In the genomic region with DNA sequence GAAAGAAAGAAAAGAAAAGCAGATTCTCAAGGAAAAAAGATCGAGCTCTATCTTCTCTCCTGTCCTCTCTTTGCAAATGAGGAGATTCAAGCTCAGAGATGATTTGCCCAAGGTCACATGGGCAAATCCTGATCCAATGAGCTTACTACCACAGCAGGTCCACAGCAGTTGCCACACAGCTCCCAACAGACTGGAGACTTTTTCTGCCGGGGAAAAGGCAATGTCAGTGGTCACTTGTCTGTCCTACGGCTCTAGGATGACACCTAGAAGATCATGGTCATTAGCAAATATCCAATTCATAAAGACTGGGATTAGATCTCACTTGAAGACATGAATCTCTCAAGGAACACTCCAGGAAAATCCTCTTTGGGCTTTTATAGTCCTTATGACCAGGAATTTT, we compare ENCODE assay signal across 9 cellular contexts. TPM values are rescaled to one million over a fixed set of nuclear protein-coding genes. Genes with fewer than 3 reads are reported as not detected.
DNase-seq lines count a peak whose midpoint lies in the region; FAIRE-seq and TF ChIP-seq lines count a peak whose summit lies in the region.
"Had no signal": no experiment of that assay in that cellular context is flagged by ENCODE, and none has a peak within 500 bp of the region (broad histone marks: within the 10 kb centered on the region; RNA-seq: fewer than 3 reads in every experiment).

No MANE protein-coding gene starts in this region.

- no peaks in the 10 kb centered on the region for H3K79me2 ChIP-seq in KMS-11 (ENCODE audit: insufficient read depth, low read depth)
- H3K79me2 ChIP-seq in neural cell (replicated peaks; ENCODE audit: insufficient read depth, low read length), result no peaks in the 10 kb centered on the region

- peaks cover 2 to 8% (median 5%) of the 10 kb centered on the region in 11 experiments; a peak in 20 of 22 replicates for H3K9me3 ChIP-seq in BLaER1 treated with 17β-estradiol and CSF1 and Interleukin-3, amounts not matched to agents 10 nM and 100 nM (replicated peaks in 1 of 11)
- H3K9me3 ChIP-seq in neural cell (ENCODE audit: low read length) (no peaks in the 10 kb centered on the region), MG63 (no peaks in the 10 kb centered on the region)

- no peak overlapping the region; a peak in 1 of 20 replicates for H3K4me3 ChIP-seq in BLaER1 treated with 17β-estradiol and CSF1 and Interleukin-3, amounts not matched to agents 10 nM and 100 nM
- H3K4me3 ChIP-seq in KMS-11 (IDR thresholded peaks at IDR 0.05; ENCODE audit: insufficient read depth, low read depth, low read length) (no peak overlapping the region), neural cell (ENCODE audit: low read length) (peak overlapping the region; percentile 76), MG63 (no peak overlapping the region)

- H3K9ac ChIP-seq in BLaER1 treated with 17β-estradiol and CSF1 and Interleukin-3, amounts not matched to agents 10 nM and 100 nM, result no peak overlapping the region
- no peak overlapping the region for H3K9ac ChIP-seq in KMS-11
- H3K9ac ChIP-seq in neural cell (ENCODE audit: low read length), result no peak overlapping the region

- H3K27me3 ChIP-seq in BLaER1 treated with 17β-estradiol and CSF1 and Interleukin-3, amounts not matched to agents 10 nM and 100 nM, result no peaks in the 10 kb centered on the region
- H3K27me3 ChIP-seq in KMS-11 (ENCODE audit: insufficient read depth, low read depth), result no peaks in the 10 kb centered on the region
- H3K27me3 ChIP-seq in neural cell (ENCODE audit: insufficient read depth, low read depth, low read length), result no peaks in the 10 kb centered on the region
- H3K27me3 ChIP-seq in MG63, result no peaks in the 10 kb centered on the region

- no peak for DNase-seq in RCC 7860 (ENCODE audit: low spot score)
- no peak for DNase-seq in MG63
- DNase-seq in OCI-M1 (lab: John Stamatoyannopoulos, UW), result no peak
- DNase-seq in MV-4-11 (lab: John Stamatoyannopoulos, UW), result no peak

- H3K9me2 ChIP-seq in neural cell (ENCODE audit: insufficient read depth, low read length), result no peaks in the 10 kb centered on the region

- H3K27ac ChIP-seq in BLaER1 treated with 17β-estradiol and CSF1 and Interleukin-3, amounts not matched to agents 10 nM and 100 nM, result no peak overlapping the region
- H3K27ac ChIP-seq in KMS-11, result no peak overlapping the region
- H3K27ac ChIP-seq in cingulate gyrus (ENCODE audit: low read depth, low read length), result peak overlapping the region; percentile 96
- no peak overlapping the region for H3K27ac ChIP-seq in neural cell (ENCODE audit: low read length)

- TF ChIP-seq EP300 in neural cell (conservative IDR thresholded peaks at IDR 0.05; ENCODE audit: poor library complexity, severe bottlenecking), result no peak

- H3K4me2 ChIP-seq in BLaER1 treated with 17β-estradiol and CSF1 and Interleukin-3, amounts not matched to agents 10 nM and 100 nM, result peak overlapping the region; percentile 66 to 88 (median 81); a peak in 20 of 22 replicates
- H3K4me2 ChIP-seq in KMS-11, result peak overlapping the region; percentile 57; the same call in 1 of the 2 replicates
- no peak overlapping the region for H3K4me2 ChIP-seq in neural cell (ENCODE audit: low read length)

- H3K36me3 ChIP-seq in BLaER1 treated with 17β-estradiol and CSF1 and Interleukin-3, amounts not matched to agents 10 nM and 100 nM, result peaks cover 0 to 3% (median 0%) of the 10 kb centered on the region in 11 experiments; a peak in 4 of 22 replicates
- no peaks in the 10 kb centered on the region for H3K36me3 ChIP-seq in KMS-11 (ENCODE audit: insufficient read depth)
- no peaks in the 10 kb centered on the region for H3K36me3 ChIP-seq in neural cell (ENCODE audit: insufficient read depth, low read length)
- no peaks in the 10 kb centered on the region for H3K36me3 ChIP-seq in MG63

- no peak for TF ChIP-seq RAD21 in neural cell (conservative IDR thresholded peaks at IDR 0.05)

- H3F3A ChIP-seq in neural cell (ENCODE audit: insufficient read depth, low read length, poor library complexity, severe bottlenecking), result no peaks in the 10 kb centered on the region

- no peak for TF ChIP-seq CTCF in KMS-11 (conservative IDR thresholded peaks at IDR 0.05; ENCODE audit: low read depth, low read length)
- no peak for TF ChIP-seq CTCF in neural cell (IDR thresholded peaks at IDR 0.05; ENCODE audit: poor library complexity, severe bottlenecking)

- FAIRE-seq in RCC 7860 (lab: Jason Lieb, UNC), result no peak
- FAIRE-seq: bronchial epithelial cell had no signal

- peaks cover 26 to 38% (median 32%) of the 10 kb centered on the region in 10 experiments for H3K4me1 ChIP-seq in BLaER1 treated with 17β-estradiol and CSF1 and Interleukin-3, amounts not matched to agents 10 nM and 100 nM
- H3K4me1 ChIP-seq in KMS-11 (ENCODE audit: low read depth, poor library complexity, severe bottlenecking), result peaks cover 8% of the 10 kb centered on the region

- no peak overlapping the region for H2AFZ ChIP-seq in KMS-11 (ENCODE audit: low read depth)
- no peak overlapping the region for H2AFZ ChIP-seq in neural cell (ENCODE audit: low read depth, low read length)

- H4K20me1 ChIP-seq in BLaER1 treated with 17β-estradiol and CSF1 and Interleukin-3, amounts not matched to agents 10 nM and 100 nM, result 0 out of 22 replicates have a peak, but pooled peaks cover 0 to 3% (median 0%) of the 10 kb centered on the region in 11 experiments
- H4K20me1 ChIP-seq in KMS-11 (ENCODE audit: insufficient read depth) (no peaks in the 10 kb centered on the region), neural cell (ENCODE audit: insufficient read depth) (no peaks in the 10 kb centered on the region)

TF ChIP-seq in neural cell, 6 proteins besides CTCF, POLR2A, EP300 and RAD21:
- TF ChIP-seq, protein P1, sequence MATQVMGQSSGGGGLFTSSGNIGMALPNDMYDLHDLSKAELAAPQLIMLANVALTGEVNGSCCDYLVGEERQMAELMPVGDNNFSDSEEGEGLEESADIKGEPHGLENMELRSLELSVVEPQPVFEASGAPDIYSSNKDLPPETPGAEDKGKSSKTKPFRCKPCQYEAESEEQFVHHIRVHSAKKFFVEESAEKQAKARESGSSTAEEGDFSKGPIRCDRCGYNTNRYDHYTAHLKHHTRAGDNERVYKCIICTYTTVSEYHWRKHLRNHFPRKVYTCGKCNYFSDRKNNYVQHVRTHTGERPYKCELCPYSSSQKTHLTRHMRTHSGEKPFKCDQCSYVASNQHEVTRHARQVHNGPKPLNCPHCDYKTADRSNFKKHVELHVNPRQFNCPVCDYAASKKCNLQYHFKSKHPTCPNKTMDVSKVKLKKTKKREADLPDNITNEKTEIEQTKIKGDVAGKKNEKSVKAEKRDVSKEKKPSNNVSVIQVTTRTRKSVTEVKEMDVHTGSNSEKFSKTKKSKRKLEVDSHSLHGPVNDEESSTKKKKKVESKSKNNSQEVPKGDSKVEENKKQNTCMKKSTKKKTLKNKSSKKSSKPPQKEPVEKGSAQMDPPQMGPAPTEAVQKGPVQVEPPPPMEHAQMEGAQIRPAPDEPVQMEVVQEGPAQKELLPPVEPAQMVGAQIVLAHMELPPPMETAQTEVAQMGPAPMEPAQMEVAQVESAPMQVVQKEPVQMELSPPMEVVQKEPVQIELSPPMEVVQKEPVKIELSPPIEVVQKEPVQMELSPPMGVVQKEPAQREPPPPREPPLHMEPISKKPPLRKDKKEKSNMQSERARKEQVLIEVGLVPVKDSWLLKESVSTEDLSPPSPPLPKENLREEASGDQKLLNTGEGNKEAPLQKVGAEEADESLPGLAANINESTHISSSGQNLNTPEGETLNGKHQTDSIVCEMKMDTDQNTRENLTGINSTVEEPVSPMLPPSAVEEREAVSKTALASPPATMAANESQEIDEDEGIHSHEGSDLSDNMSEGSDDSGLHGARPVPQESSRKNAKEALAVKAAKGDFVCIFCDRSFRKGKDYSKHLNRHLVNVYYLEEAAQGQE (IDR thresholded peaks at IDR 0.05; ENCODE audit: borderline replicate concordance), result no peak
- TF ChIP-seq POLR2AphosphoS5 (IDR thresholded peaks at IDR 0.05), result no peak
- no peak for TF ChIP-seq TAF1 (IDR thresholded peaks at IDR 0.05; ENCODE audit: low read depth)
- no peak for TF ChIP-seq EZH2 (IDR thresholded peaks at IDR 0.05; ENCODE audit: borderline replicate concordance, insufficient read depth, low read length, poor library complexity, severe bottlenecking)
- no peak for TF ChIP-seq MXI1 (conservative IDR thresholded peaks at IDR 0.05; ENCODE audit: poor library complexity, severe bottlenecking)
- TF ChIP-seq SMC3 (conservative IDR thresholded peaks at IDR 0.05; ENCODE audit: poor library complexity), result no peak

RNA-seq across cellular contexts. Expression of a gene that starts 58.8 kb away (rescaled TPM):
- polyA plus RNA-seq in neural cell, result 14.0 and 19.9 TPM in 2 replicates
- 22.9 and 31.3 TPM in 2 replicates for polyA minus RNA-seq in neural cell
- total RNA-seq in MG63 (2014; rRNA removed; shearing (Covaris generic); ENCODE audit: low replicate concordance), result 25.4 and 30.0 TPM in 2 replicates
